Comparison of ENCODE assay signal across 9 cellular contexts in the genomic region with DNA sequence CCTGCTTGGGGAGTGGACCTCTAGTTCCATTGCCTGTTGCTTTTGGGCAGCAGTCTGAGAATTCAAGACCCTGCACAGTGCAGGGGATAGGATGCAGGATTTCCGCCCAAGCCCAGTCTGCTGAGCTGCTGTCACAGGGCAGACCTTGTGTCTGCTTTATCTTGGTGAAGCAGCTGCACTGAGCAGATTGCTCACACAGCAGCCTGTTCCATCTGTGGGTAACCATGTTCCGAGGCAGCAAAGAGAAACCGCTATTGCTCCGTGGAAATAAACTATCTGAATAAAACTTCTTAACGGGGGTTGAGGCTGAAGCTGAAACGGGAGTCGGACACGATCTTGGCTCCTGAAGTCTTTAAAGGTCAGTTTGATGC.
DNase-seq lines count a peak whose midpoint lies in the region; ATAC-seq, FAIRE-seq and TF ChIP-seq lines count a peak whose summit lies in the region.
"Had no signal": no experiment of that assay in that cellular context is flagged by ENCODE, and none has a peak within 500 bp of the region (broad histone marks: within the 10 kb centered on the region; RNA-seq: fewer than 3 reads in every experiment).

No MANE protein-coding gene starts in this region.

- H4K20me1 ChIP-seq in K562 (replicated peaks; ENCODE audit: control insufficient read depth, insufficient read depth, low read length): no peaks in the 10 kb centered on the region

- no peaks in the 10 kb centered on the region for H3K27me3 ChIP-seq in K562 (ENCODE audit: control insufficient read depth in 2 of 2, insufficient read depth in 2 of 2, low read length in 2 of 2)

- H3K4me1 ChIP-seq in K562 (replicated peaks in 1 of 2; ENCODE audit: control insufficient read depth in 2 of 2, insufficient read depth in 2 of 2, low read length in 2 of 2): no peaks in the 10 kb centered on the region
- peaks cover 4% of the 10 kb centered on the region for H3K4me1 ChIP-seq in mesodermal cell (ENCODE audit: control insufficient read depth, insufficient read depth, low read length, poor library complexity, severe bottlenecking)

- BruUV-seq in K562 (replicated peaks; lab: Mats Ljungman, UMichigan): no TSS peak

- no peaks in the 10 kb centered on the region for H3K9me1 ChIP-seq in K562 (ENCODE audit: control insufficient read depth, insufficient read depth, low read length)

- H3K27ac ChIP-seq in K562 (ENCODE audit: extremely low read depth, low read depth, low read length) (no peak overlapping the region), mesodermal cell (ENCODE audit: low read depth, low read length, severe bottlenecking) (peak overlapping the region; percentile 76)

- H3K27me3 Mint-ChIP-seq in T-helper 2 cell treated with Interferon-gamma antibody and Interleukin-4, amounts not matched to agents 5 μg/mL and 100 μg/mL, for 36 hours (ENCODE audit: low read depth): no peaks in the 10 kb centered on the region

- 2% methylated on average over 8 of the region's 8 CpGs for WGBS in K562 (ENCODE audit: insufficient coverage, low coverage, missing lambda C conversion rate)
- WGBS in mesodermal cell (ENCODE audit: insufficient coverage in 2 of 2), 2 experiments: 86 to 97% methylated on average over 8 of the region's 8 CpGs

- H3K4me3 Mint-ChIP-seq in T-helper 2 cell treated with Interferon-gamma antibody and Interleukin-4, amounts not matched to agents 5 μg/mL and 100 μg/mL, for 36 hours: peak overlapping the region; percentile 89
- peak overlapping the region; percentile 86 for H3K4me3 Mint-ChIP-seq in stimulated activated effector memory CD8-positive, alpha-beta T cell treated with anti-CD3 and anti-CD28 coated beads, Interleukin-12 subunit alpha, Interleukin-12 subunit beta, amount 100 ng/mL, for 72 hours
- H3K4me3 Mint-ChIP-seq: neural crest cell had no signal

- H3K9ac ChIP-seq in K562 (ENCODE audit: insufficient read depth in 1 of 2, low read depth in 2 of 2, low read length in 2 of 2): no peak overlapping the region

- H3K79me2 ChIP-seq in K562 (ENCODE audit: control insufficient read depth, insufficient read depth, low read length): no peaks in the 10 kb centered on the region

- TF ChIP-seq EP300 in K562 (IDR thresholded peaks at IDR 0.05; ENCODE audit: low read length): no peak

- CTCF ChIA-PET in K562 (lab: Yijun Ruan, JAX; ENCODE audit: low intra/inter-chr PET ratio): interaction anchor here (0.7 kb wide), 1 partner anchor 251 kb away, joined by 4 read pairs; no protein-coding TSS in a partner anchor

- TF ChIP-seq CTCF in GM12875 (IDR thresholded peaks at IDR 0.05; ENCODE audit: borderline replicate concordance, insufficient read depth, low read depth, low read length) (no peak), K562 (IDR thresholded peaks at IDR 0.05 in 2 of 3, conservative IDR thresholded peaks at IDR 0.05 in 1 of 3; ENCODE audit: insufficient read depth in 2 of 3, low read depth in 1 of 3, low read length in 3 of 3) (no peak)

- peak; percentile 73 for DNase-seq in T-helper 2 cell treated with Interferon-gamma antibody and Interleukin-4, amounts not matched to agents 5 μg/mL and 100 μg/mL, for 36 hours (ENCODE audit: low spot score)
- peak; percentile 9 to 53 (median 28) for DNase-seq in K562 (ENCODE audit: extremely low read depth in 1 of 4, low spot score in 3 of 4)
- peak; percentile 31 to 77 for DNase-seq in stimulated activated effector memory CD8-positive, alpha-beta T cell treated with anti-CD3 and anti-CD28 coated beads, Interleukin-12 subunit alpha, Interleukin-12 subunit beta, amount 100 ng/mL, for 72 hours (ENCODE audit: low spot score in 2 of 2)
- no peak for DNase-seq in SIG-M5 treated with dmso at 0.1 percent for 504 hours (lab: John Stamatoyannopoulos, UW; ENCODE audit: unreplicated experiment)
- no peak for DNase-seq in KBM-7

- no peak for FAIRE-seq in K562 (lab: Jason Lieb, UNC)

- peaks cover 66% of the 10 kb centered on the region for H3K36me3 Mint-ChIP-seq in T-helper 2 cell treated with Interferon-gamma antibody and Interleukin-4, amounts not matched to agents 5 μg/mL and 100 μg/mL, for 36 hours (ENCODE audit: low read depth)
- peaks cover 82% of the 10 kb centered on the region for H3K36me3 Mint-ChIP-seq in stimulated activated effector memory CD8-positive, alpha-beta T cell treated with anti-CD3 and anti-CD28 coated beads, Interleukin-12 subunit alpha, Interleukin-12 subunit beta, amount 100 ng/mL, for 72 hours

- H3K27ac Mint-ChIP-seq in T-helper 2 cell treated with Interferon-gamma antibody and Interleukin-4, amounts not matched to agents 5 μg/mL and 100 μg/mL, for 36 hours: peak overlapping the region; percentile 96
- H3K27ac Mint-ChIP-seq in stimulated activated effector memory CD8-positive, alpha-beta T cell treated with anti-CD3 and anti-CD28 coated beads, Interleukin-12 subunit alpha, Interleukin-12 subunit beta, amount 100 ng/mL, for 72 hours: peak overlapping the region; percentile 98

- POLR2A ChIA-PET in K562 (lab: Yijun Ruan, JAX): no interaction called here

- no peak for TF ChIP-seq POLR2A in K562 (conservative IDR thresholded peaks at IDR 0.05)

- peaks cover 69% of the 10 kb centered on the region for H3K4me1 Mint-ChIP-seq in T-helper 2 cell treated with Interferon-gamma antibody and Interleukin-4, amounts not matched to agents 5 μg/mL and 100 μg/mL, for 36 hours (ENCODE audit: low read depth)
- H3K4me1 Mint-ChIP-seq in stimulated activated effector memory CD8-positive, alpha-beta T cell treated with anti-CD3 and anti-CD28 coated beads, Interleukin-12 subunit alpha, Interleukin-12 subunit beta, amount 100 ng/mL, for 72 hours: peaks cover 74% of the 10 kb centered on the region

- TF ChIP-seq RAD21 in K562 (CRISPR knock-in tag; conservative IDR thresholded peaks at IDR 0.05 in 1 of 2, IDR thresholded peaks at IDR 0.05 in 1 of 2): no peak

- no peaks in the 10 kb centered on the region for H3K9me3 Mint-ChIP-seq in T-helper 2 cell treated with Interferon-gamma antibody and Interleukin-4, amounts not matched to agents 5 μg/mL and 100 μg/mL, for 36 hours
- no peaks in the 10 kb centered on the region for H3K9me3 Mint-ChIP-seq in stimulated activated effector memory CD8-positive, alpha-beta T cell treated with anti-CD3 and anti-CD28 coated beads, Interleukin-12 subunit alpha, Interleukin-12 subunit beta, amount 100 ng/mL, for 72 hours
- H3K9me3 Mint-ChIP-seq: neural crest cell had no signal

- intact Hi-C loops in K562 (cut with micrococcal nuclease): no loop called here

- no peak overlapping the region for H2AFZ ChIP-seq in K562 (ENCODE audit: low read depth, low read length)

- in situ Hi-C loops in K562 (cut with MboI): no loop called here
- in situ Hi-C loops in KBM-7 (cut with MboI; ENCODE audit: low pct_unique_long_range_greater_than_20kb, low sequenced_read_pairs): no loop called here

- H3K4me3 ChIP-seq in GM12875 (ENCODE audit: low read depth, low read length): peak overlapping the region; percentile 44
- H3K4me3 ChIP-seq in K562: no peak overlapping the region
- H3K4me3 ChIP-seq in mesodermal cell (ENCODE audit: extremely low read depth, insufficient read depth, low read length, poor library complexity, severe bottlenecking): peak overlapping the region; percentile 9

- no peaks in the 10 kb centered on the region for H3K9me3 ChIP-seq in K562 (replicated peaks; ENCODE audit: control insufficient read depth, insufficient read depth, low read depth, low read length)
- no peaks in the 10 kb centered on the region for H3K9me3 ChIP-seq in mesodermal cell (ENCODE audit: control insufficient read depth, low read length)

- H3K4me2 ChIP-seq in K562 (ENCODE audit: insufficient read depth, low read length): peak overlapping the region; percentile 32; the same call in 1 of the 2 replicates

- H3K36me3 ChIP-seq in K562 (ENCODE audit: control insufficient read depth, insufficient read depth, low read length) (no peaks in the 10 kb centered on the region), mesodermal cell (ENCODE audit: control insufficient read depth, insufficient read depth, low read length) (peaks cover 71% of the 10 kb centered on the region)

- ATAC-seq in HG02798 (IDR thresholded peaks at IDR 0.05; ENCODE audit: poor library complexity, unreplicated experiment) (peak; percentile 61), K562 (peak; percentile 80)
- ATAC-seq in stimulated activated effector memory CD8-positive, alpha-beta T cell treated with anti-CD3 and anti-CD28 coated beads, Interleukin-12 subunit alpha, Interleukin-12 subunit beta, amount 100 ng/mL, for 72 hours: peak; percentile 77

TF ChIP-seq in K562, 482 proteins besides CTCF, POLR2A, EP300 and RAD21 (continues in another document):
- TF ChIP-seq, protein P1, sequence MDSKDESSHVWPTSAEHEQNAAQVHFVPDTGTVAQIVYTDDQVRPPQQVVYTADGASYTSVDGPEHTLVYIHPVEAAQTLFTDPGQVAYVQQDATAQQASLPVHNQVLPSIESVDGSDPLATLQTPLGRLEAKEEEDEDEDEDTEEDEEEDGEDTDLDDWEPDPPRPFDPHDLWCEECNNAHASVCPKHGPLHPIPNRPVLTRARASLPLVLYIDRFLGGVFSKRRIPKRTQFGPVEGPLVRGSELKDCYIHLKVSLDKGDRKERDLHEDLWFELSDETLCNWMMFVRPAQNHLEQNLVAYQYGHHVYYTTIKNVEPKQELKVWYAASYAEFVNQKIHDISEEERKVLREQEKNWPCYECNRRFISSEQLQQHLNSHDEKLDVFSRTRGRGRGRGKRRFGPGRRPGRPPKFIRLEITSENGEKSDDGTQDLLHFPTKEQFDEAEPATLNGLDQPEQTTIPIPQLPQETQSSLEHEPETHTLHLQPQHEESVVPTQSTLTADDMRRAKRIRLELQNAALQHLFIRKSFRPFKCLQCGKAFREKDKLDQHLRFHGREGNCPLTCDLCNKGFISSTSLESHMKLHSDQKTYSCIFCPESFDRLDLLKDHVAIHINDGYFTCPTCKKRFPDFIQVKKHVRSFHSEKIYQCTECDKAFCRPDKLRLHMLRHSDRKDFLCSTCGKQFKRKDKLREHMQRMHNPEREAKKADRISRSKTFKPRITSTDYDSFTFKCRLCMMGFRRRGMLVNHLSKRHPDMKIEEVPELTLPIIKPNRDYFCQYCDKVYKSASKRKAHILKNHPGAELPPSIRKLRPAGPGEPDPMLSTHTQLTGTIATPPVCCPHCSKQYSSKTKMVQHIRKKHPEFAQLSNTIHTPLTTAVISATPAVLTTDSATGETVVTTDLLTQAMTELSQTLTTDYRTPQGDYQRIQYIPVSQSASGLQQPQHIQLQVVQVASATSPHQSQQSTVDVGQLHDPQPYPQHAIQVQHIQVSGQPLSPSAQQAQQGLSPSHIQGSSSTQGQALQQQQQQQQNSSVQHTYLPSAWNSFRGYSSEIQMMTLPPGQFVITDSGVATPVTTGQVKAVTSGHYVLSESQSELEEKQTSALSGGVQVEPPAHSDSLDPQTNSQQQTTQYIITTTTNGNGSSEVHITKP (IDR thresholded peaks at IDR 0.05; ENCODE audit: partially characterized antibody): peak; percentile 25
- no peak for TF ChIP-seq ZNF764 (CRISPR knock-in tag; IDR thresholded peaks at IDR 0.05; ENCODE audit: low read depth)
- 0 out of 2 replicates have a peak, but pooled peaks have one; percentile 23 for TF ChIP-seq KLF16 (IDR thresholded peaks at IDR 0.05)
- 0 out of 2 replicates have a peak, but pooled peaks have one; percentile 21 for TF ChIP-seq NCOR1 (IDR thresholded peaks at IDR 0.05)
- peak; percentile 63 for TF ChIP-seq TAL1 (IDR thresholded peaks at IDR 0.05)
- peak; percentile 66 for TF ChIP-seq TCF3 (CRISPR knock-in tag; IDR thresholded peaks at IDR 0.05)

Comparison
In these comparisons a context has a peak if more than half of its experiments do, and no peak if none do; other contexts are left out.
1. DNase-seq: peak in T-helper 2 cell treated with Interferon-gamma antibody and Interleukin-4, amounts not matched to agents 5 μg/mL and 100 μg/mL, for 36 hours (single experiment), K562 (4 of 4) and stimulated activated effector memory CD8-positive, alpha-beta T cell treated with anti-CD3 and anti-CD28 coated beads, Interleukin-12 subunit alpha, Interleukin-12 subunit beta, amount 100 ng/mL, for 72 hours (2 of 2); none in SIG-M5 treated with dmso at 0.1 percent for 504 hours (single experiment) and KBM-7 (single experiment).
2. Peak in every context shown above with its lines, with median percentiles within 50 percentile points of each other: ATAC-seq.